Comparison of ENCODE assay signal across 30 cellular contexts in the genomic region with DNA sequence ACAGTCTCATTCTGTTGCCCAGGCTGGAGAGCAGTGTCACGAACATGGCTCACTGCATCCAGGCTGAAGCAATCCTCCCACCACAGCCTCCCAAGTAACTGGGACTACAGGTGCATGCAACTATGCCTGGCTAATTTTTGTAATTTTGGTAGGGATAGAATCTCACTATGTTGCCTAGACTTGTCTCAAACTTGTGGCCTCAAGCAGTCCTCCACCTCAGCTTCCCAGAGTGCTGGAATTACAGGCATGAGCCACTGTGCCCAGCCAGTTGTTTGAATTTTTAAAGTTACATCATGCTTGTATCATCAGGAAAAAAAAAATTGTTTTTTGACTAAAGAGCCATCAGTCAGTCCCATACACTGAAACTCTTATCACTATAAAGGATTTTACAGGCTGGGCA. TPM values are rescaled to one million over a fixed set of nuclear protein-coding genes. Genes with fewer than 3 reads are reported as not detected.
"Had no signal": no experiment of that assay in that cellular context is flagged by ENCODE, and none has a peak within 500 bp of the region (broad histone marks: within the 10 kb centered on the region; RNA-seq: fewer than 3 reads in every experiment).

No MANE protein-coding gene starts in this region.

- ATAC-seq: activated CD8-positive, alpha-beta memory T cell treated with anti-CD3 and anti-CD28 coated beads, Interleukin-2, amount 10 ng/mL, durations not matched to agents 7 days and 5 days; activated CD8-positive, alpha-beta T cell treated with anti-CD3 and anti-CD28 coated beads, Interleukin-2, amount 10 ng/mL, durations not matched to agents 7 days and 5 days; body of pancreas; heart left ventricle; left lung; lower lobe of right lung; natural killer cell; right cardiac atrium; stimulated activated naive CD8-positive, alpha-beta T cell treated with anti-CD3 and anti-CD28 coated beads, Interleukin-15, Interleukin-2, amounts not matched to agents 100 U/mL and 50 U/mL, for 24 hours; T-cell had no signal

- H3K4me1 ChIP-seq: adrenal gland, body of pancreas, heart left ventricle, testis, transverse colon had no signal

- H3K4me3 Mint-ChIP-seq: activated B cell treated with CpG ODN at 0.5 μM for 24 hours; activated CD8-positive, alpha-beta memory T cell treated with anti-CD3 and anti-CD28 coated beads, Interleukin-2, amount 10 ng/mL, durations not matched to agents 7 days and 5 days; activated CD8-positive, alpha-beta T cell treated with anti-CD3 and anti-CD28 coated beads, Interleukin-2, amount 10 ng/mL, durations not matched to agents 7 days and 5 days; activated naive CD4-positive, alpha-beta T cell treated with anti-CD3 and anti-CD28 coated beads for 36 hours; activated naive CD8-positive, alpha-beta T cell treated with anti-CD3 and anti-CD28 coated beads for 36 hours; dendritic cell treated with granulocyte-macrophage colony-stimulating factor and Interleukin-4, amounts not matched to agents 40 ng/mL and 50 ng/mL, for 4 days; natural killer cell; T-cell; T-helper 2 cell treated with Interferon-gamma antibody and Interleukin-4, amounts not matched to agents 5 μg/mL and 100 μg/mL, for 36 hours had no signal

- H3K27ac Mint-ChIP-seq: activated B cell treated with CpG ODN at 0.5 μM for 24 hours; activated CD8-positive, alpha-beta memory T cell treated with anti-CD3 and anti-CD28 coated beads, Interleukin-2, amount 10 ng/mL, durations not matched to agents 7 days and 5 days; activated CD8-positive, alpha-beta T cell treated with anti-CD3 and anti-CD28 coated beads, Interleukin-2, amount 10 ng/mL, durations not matched to agents 7 days and 5 days; activated naive CD4-positive, alpha-beta T cell treated with anti-CD3 and anti-CD28 coated beads for 36 hours; activated naive CD8-positive, alpha-beta T cell treated with anti-CD3 and anti-CD28 coated beads for 36 hours; dendritic cell treated with granulocyte-macrophage colony-stimulating factor and Interleukin-4, amounts not matched to agents 40 ng/mL and 50 ng/mL, for 4 days; T-cell; T-helper 2 cell treated with Interferon-gamma antibody and Interleukin-4, amounts not matched to agents 5 μg/mL and 100 μg/mL, for 36 hours had no signal

- H3K36me3 ChIP-seq: adrenal gland, cardiac muscle cell had no signal

- H3K27ac ChIP-seq: adrenal gland, body of pancreas, cardiac muscle cell, heart left ventricle, left lung, lower lobe of right lung, spleen, testis, transverse colon had no signal

- DNase-seq: activated B cell treated with CpG ODN at 0.5 μM for 24 hours; activated CD4-positive, alpha-beta T cell treated with anti-CD3 and anti-CD28 coated beads, Interleukin-2, amount 50 U/mL, for 1 hour; activated CD8-positive, alpha-beta memory T cell treated with anti-CD3 and anti-CD28 coated beads, Interleukin-2, amount 10 ng/mL, durations not matched to agents 7 days and 5 days; activated CD8-positive, alpha-beta T cell treated with anti-CD3 and anti-CD28 coated beads, Interleukin-2, amount 10 ng/mL, durations not matched to agents 7 days and 5 days; activated effector memory CD4-positive, alpha-beta T cell treated with anti-CD3 and anti-CD28 coated beads, Interleukin-2, amount 50 U/mL, for 16 hours; activated naive CD4-positive, alpha-beta T cell treated with anti-CD3 and anti-CD28 coated beads for 36 hours; activated naive CD8-positive, alpha-beta T cell treated with anti-CD3 and anti-CD28 coated beads for 36 hours; adrenal gland; aorta; body of pancreas; cerebellar nuclear complex; foreskin fibroblast; hypothalamus; kidney glomerular epithelial cell; left lung; lower lobe of right lung; mesendoderm; natural killer cell; posterior cingulate gyrus; right cardiac atrium; spleen; stimulated activated naive CD8-positive, alpha-beta T cell treated with anti-CD3 and anti-CD28 coated beads, Interleukin-15, Interleukin-2, amounts not matched to agents 100 U/mL and 50 U/mL, for 24 hours; T-cell; testis; transverse colon had no signal

- H3K4me1 Mint-ChIP-seq: activated B cell treated with CpG ODN at 0.5 μM for 24 hours; activated CD8-positive, alpha-beta memory T cell treated with anti-CD3 and anti-CD28 coated beads, Interleukin-2, amount 10 ng/mL, durations not matched to agents 7 days and 5 days; activated naive CD8-positive, alpha-beta T cell treated with anti-CD3 and anti-CD28 coated beads for 36 hours; T-cell had no signal

- H3K27me3 Mint-ChIP-seq: activated B cell treated with CpG ODN at 0.5 μM for 24 hours; activated CD8-positive, alpha-beta memory T cell treated with anti-CD3 and anti-CD28 coated beads, Interleukin-2, amount 10 ng/mL, durations not matched to agents 7 days and 5 days; activated naive CD8-positive, alpha-beta T cell treated with anti-CD3 and anti-CD28 coated beads for 36 hours; dendritic cell treated with granulocyte-macrophage colony-stimulating factor and Interleukin-4, amounts not matched to agents 40 ng/mL and 50 ng/mL, for 4 days; T-cell had no signal

- H3K36me3 Mint-ChIP-seq: activated naive CD8-positive, alpha-beta T cell treated with anti-CD3 and anti-CD28 coated beads for 36 hours; natural killer cell had no signal

- H3K9me3 Mint-ChIP-seq: activated B cell treated with CpG ODN at 0.5 μM for 24 hours; activated naive CD4-positive, alpha-beta T cell treated with anti-CD3 and anti-CD28 coated beads for 36 hours; activated naive CD8-positive, alpha-beta T cell treated with anti-CD3 and anti-CD28 coated beads for 36 hours; dendritic cell treated with granulocyte-macrophage colony-stimulating factor and Interleukin-4, amounts not matched to agents 40 ng/mL and 50 ng/mL, for 4 days; natural killer cell; T-cell; T-helper 2 cell treated with Interferon-gamma antibody and Interleukin-4, amounts not matched to agents 5 μg/mL and 100 μg/mL, for 36 hours had no signal

- H3K9me3 ChIP-seq: adrenal gland, body of pancreas, heart left ventricle, left lung, lower lobe of right lung, spleen, testis, transverse colon had no signal

- H3K4me3 ChIP-seq: adrenal gland, body of pancreas, cardiac muscle cell, heart left ventricle, left lung, lower lobe of right lung, spleen, testis, transverse colon had no signal

- H3K27me3 ChIP-seq: adrenal gland, body of pancreas, cardiac muscle cell, heart left ventricle, left lung, spleen, testis, transverse colon had no signal

RNA-seq across cellular contexts. Expression of gene TMED6, which starts 57.5 kb away (rescaled TPM):
- total RNA-seq: omental fat pad had no signal
- polyA plus RNA-seq: aorta, right cardiac atrium had no signal
